In genomic region chr9:97601228-97601898, GRCh38 we compare ENCODE assay signal across 15 cellular contexts. TPM values are rescaled to one million over a fixed set of nuclear protein-coding genes. Genes with fewer than 3 reads are reported as not detected.
A peak's percentile ranks its signal among the peaks of the same experiment; 100 is the strongest.
DNase-seq lines count a peak whose midpoint lies in the region; ATAC-seq, FAIRE-seq and TF ChIP-seq lines count a peak whose summit lies in the region.
"Had no signal": no experiment of that assay in that cellular context is flagged by ENCODE, and none has a peak within 500 bp of the region (broad histone marks: within the 10 kb centered on the region; RNA-seq: fewer than 3 reads in every experiment).

No MANE protein-coding gene starts in this region.

- ATAC-seq in K562 (no peak), mucosa of descending colon (peak; percentile 72), HG03045 (IDR thresholded peaks at IDR 0.05; ENCODE audit: unreplicated experiment) (no peak)
- ATAC-seq: CD8-positive, alpha-beta T cell; GM23338 had no signal

- H3K9ac ChIP-seq in K562 (ENCODE audit: insufficient read depth in 1 of 2, low read depth in 2 of 2, low read length in 2 of 2) = no peak overlapping the region
- peak overlapping the region; percentile 2 to 80 (median 37) for H3K9ac ChIP-seq in skeletal muscle tissue (ENCODE audit: low read depth in 1 of 3, low read length in 3 of 3)

- WGBS in K562 (ENCODE audit: insufficient coverage, low coverage, missing lambda C conversion rate) = 82% methylated on average over 7 of the region's 7 CpGs

- H3K36me3 ChIP-seq in K562 (ENCODE audit: control insufficient read depth, insufficient read depth, low read length) = peaks cover 81% of the 10 kb centered on the region
- H3K36me3 ChIP-seq in left ventricle myocardium inferior = peaks cover 69% of the 10 kb centered on the region
- peaks cover 5% of the 10 kb centered on the region for H3K36me3 ChIP-seq in mucosa of descending colon (ENCODE audit: low read depth)
- H3K36me3 ChIP-seq in skeletal muscle tissue (ENCODE audit: control insufficient read depth in 3 of 3, insufficient read depth in 3 of 3, low read length in 3 of 3) = peaks cover 30 to 51% (median 42%) of the 10 kb centered on the region in 3 donors

- TF ChIP-seq RAD21 in K562 (CRISPR knock-in tag; conservative IDR thresholded peaks at IDR 0.05 in 1 of 2, IDR thresholded peaks at IDR 0.05 in 1 of 2) = no peak

- no peak overlapping the region for H3K27ac ChIP-seq in K562 (ENCODE audit: extremely low read depth, low read depth, low read length)
- H3K27ac ChIP-seq in left ventricle myocardium inferior (replicated peaks) = peak overlapping the region; percentile 87
- peak overlapping the region; percentile 79 for H3K27ac ChIP-seq in skeletal muscle tissue (ENCODE audit: low read depth, low read length)

- no peaks in the 10 kb centered on the region for H4K20me1 ChIP-seq in K562 (replicated peaks; ENCODE audit: control insufficient read depth, insufficient read depth, low read length)

- TF ChIP-seq CTCF in K562 (IDR thresholded peaks at IDR 0.05 in 2 of 3, conservative IDR thresholded peaks at IDR 0.05 in 1 of 3; ENCODE audit: insufficient read depth in 2 of 3, low read depth in 1 of 3, low read length in 3 of 3) (no peak), left ventricle myocardium inferior (IDR thresholded peaks at IDR 0.05; ENCODE audit: borderline replicate concordance) (no peak), mucosa of descending colon (IDR thresholded peaks at IDR 0.05) (no peak)

- no peaks in the 10 kb centered on the region for H3K9me3 ChIP-seq in K562 (replicated peaks; ENCODE audit: control insufficient read depth, insufficient read depth, low read depth, low read length)
- H3K9me3 ChIP-seq in left ventricle myocardium inferior (replicated peaks) = no peaks in the 10 kb centered on the region
- no peaks in the 10 kb centered on the region for H3K9me3 ChIP-seq in mucosa of descending colon
- H3K9me3 ChIP-seq in skeletal muscle tissue (ENCODE audit: control insufficient read depth in 3 of 3, low read length in 3 of 3) = no peaks in the 10 kb centered on the region

- in situ Hi-C loops in K562 (cut with MboI) = loop anchor here (5.0 to 10.0 kb wide), 2 partner anchors 134 to 747 kb away; partner anchors contain the start of gene ZNF782

- no peak for DNase-seq in K562 (ENCODE audit: extremely low read depth in 1 of 4, low spot score in 3 of 4)
- DNase-seq in left ventricle myocardium inferior = no peak
- DNase-seq in mucosa of descending colon = no peak
- no peak for DNase-seq in OCI-M1 (lab: John Stamatoyannopoulos, UW)
- no peak for DNase-seq in effector CD4-positive, alpha-beta T cell
- no peak for DNase-seq in UCSD-AML1 (lab: John Stamatoyannopoulos, UW; ENCODE audit: unreplicated experiment)
- DNase-seq: CD8-positive, alpha-beta T cell; COR-L47; DND-41; GDM1; H7 had no signal

- H3K79me2 ChIP-seq in K562 (ENCODE audit: control insufficient read depth, insufficient read depth, low read length) = no peaks in the 10 kb centered on the region

- H3K27me3 ChIP-seq in K562 (ENCODE audit: control insufficient read depth in 2 of 2, insufficient read depth in 2 of 2, low read length in 2 of 2) (no peaks in the 10 kb centered on the region), left ventricle myocardium inferior (ENCODE audit: low read depth) (no peaks in the 10 kb centered on the region), skeletal muscle tissue (ENCODE audit: control insufficient read depth in 3 of 3, insufficient read depth in 3 of 3, low read length in 3 of 3) (no peaks in the 10 kb centered on the region)

- H3K4me1 ChIP-seq in K562 (replicated peaks in 1 of 2; ENCODE audit: control insufficient read depth in 2 of 2, insufficient read depth in 2 of 2, low read length in 2 of 2) (peaks cover 0 to 6% of the 10 kb centered on the region in 2 experiments; a peak in 3 of 5 replicates), left ventricle myocardium inferior (peaks cover 64% of the 10 kb centered on the region), mucosa of descending colon (ENCODE audit: low read depth) (peaks cover 6% of the 10 kb centered on the region), skeletal muscle tissue (ENCODE audit: control insufficient read depth in 3 of 3, insufficient read depth in 3 of 3, low read length in 3 of 3) (peaks cover 65 to 83% (median 78%) of the 10 kb centered on the region in 3 donors)

- H3K4me3 ChIP-seq in K562 (no peak overlapping the region), left ventricle myocardium inferior (no peak overlapping the region), mucosa of descending colon (no peak overlapping the region), skeletal muscle tissue (ENCODE audit: low read length in 3 of 3) (peak overlapping the region; percentile 21 to 49 (median 36))
- H3K4me3 ChIP-seq: GM23338 had no signal

- BruUV-seq in K562 (replicated peaks; lab: Mats Ljungman, UMichigan) = no TSS peak

- intact Hi-C loops in K562 (cut with micrococcal nuclease) (no loop called here), left ventricle myocardium inferior (cut with micrococcal nuclease) (no loop called here), mucosa of descending colon (cut with DNase I, micrococcal nuclease) (loop anchor here in 1 of 2 donors (10.0 kb wide), 1 partner anchor 127 kb away; no protein-coding TSS in a partner anchor)

- no peak overlapping the region for H3K4me2 ChIP-seq in K562 (ENCODE audit: insufficient read depth, low read length)
- H3K4me2 ChIP-seq: GM23338 had no signal

- no peak for TF ChIP-seq EP300 in K562 (IDR thresholded peaks at IDR 0.05; ENCODE audit: low read length)

- peaks cover 3% of the 10 kb centered on the region for H3K9me1 ChIP-seq in K562 (ENCODE audit: control insufficient read depth, insufficient read depth, low read length)

- H2AFZ ChIP-seq in K562 (ENCODE audit: low read depth, low read length) = no peak overlapping the region
- H2AFZ ChIP-seq: GM23338 had no signal

- CTCF ChIA-PET in K562 (lab: Yijun Ruan, JAX; ENCODE audit: low intra/inter-chr PET ratio) = no interaction called here

- no peak for FAIRE-seq in K562 (lab: Jason Lieb, UNC)
- FAIRE-seq: GM12892 had no signal

- POLR2A ChIA-PET in K562 (lab: Yijun Ruan, JAX) = interaction anchor here (1.0 to 1.5 kb wide), 3 partner anchors 9 to 138 kb away, joined by 3 to 5 read pairs (median 4); no protein-coding TSS in a partner anchor

- TF ChIP-seq POLR2A in K562 (conservative IDR thresholded peaks at IDR 0.05) = no peak

TF ChIP-seq in K562, 482 proteins besides CTCF, POLR2A, EP300 and RAD21:
- 0 out of 2 replicates have a peak, but pooled peaks have one; percentile 13 for TF ChIP-seq POLR2AphosphoS5 (IDR thresholded peaks at IDR 0.05; ENCODE audit: control insufficient read depth, insufficient read depth, low read depth, low read length)
- TF ChIP-seq FOXA1 (IDR thresholded peaks at IDR 0.05; ENCODE audit: borderline replicate concordance) = no peak

RNA-seq across cellular contexts. Expression of gene TSTD2, which starts 31.8 kb away (rescaled TPM):
- 45.9 and 90.8 TPM in 2 replicates for total RNA-seq in K562 (2011; cell fraction: chromatin; rRNA removed; ENCODE audit: low replicate concordance)
- 25.0 and 29.2 TPM in 2 replicates for total RNA-seq in K562 (2011; cell fraction: nucleolus; rRNA removed)
- 43.0 and 55.8 TPM in 2 replicates for total RNA-seq in K562 (2011; cell fraction: nucleoplasm; rRNA removed)
- total RNA-seq in K562 (2014; rRNA removed) (16.8 and 16.9 TPM in 2 replicates), K562 (2014; rRNA removed; fragmentation: Illumina TruSeq; extraction: Trizol) (14.8 and 15.8 TPM in 2 replicates), K562 (2015; rRNA removed; fragmentation: Illumina TruSeq; extraction: Trizol) (13.9 and 14.2 TPM in 2 replicates), K562 (2021) (20.0 and 20.4 TPM in 2 replicates), left ventricle myocardium inferior (24.5 TPM), mucosa of descending colon (10 to 100 TPM; 18.8 to 28.2 (median 26.6) TPM), skeletal muscle tissue (21.4 TPM)
- polyA plus RNA-seq in K562 (2011; rRNA removed) (36.7 and 37.0 TPM in 2 replicates), K562 (2014; fragmentation: Illumina TruSeq; extraction: Trizol) (18.6 and 22.2 TPM in 2 replicates), K562 (2014; fragmentation: Nextera tagmentation; extraction: Ambion mirVana) (10 to 100 TPM; 10.1 to 19.0 TPM), K562 (2014; rRNA removed) (20.6 and 20.9 TPM in 2 replicates)
- 17.5 and 22.9 TPM in 2 replicates for polyA plus RNA-seq in K562 (2011; cell fraction: cytosol; rRNA removed)
- 47.0 and 54.9 TPM in 2 replicates for polyA plus RNA-seq in K562 (2011; cell fraction: nucleus; rRNA removed)
- 11.8 and 18.5 TPM in 2 replicates for polyA plus RNA-seq in K562 (2012)
- polyA minus RNA-seq in K562 (2011; rRNA and poly(A)+ RNA removed) = 32.6 and 36.5 TPM in 2 replicates
- polyA minus RNA-seq in K562 (2011; cell fraction: cytosol; rRNA and poly(A)+ RNA removed) = 15.0 and 17.8 TPM in 2 replicates
- polyA minus RNA-seq in K562 (2011; cell fraction: nucleus; rRNA and poly(A)+ RNA removed) = 19.5 and 34.8 TPM in 2 replicates

RNA-seq across cellular contexts. Expression of gene NCBP1, which starts 32.3 kb away (rescaled TPM):
- 50.3 and 119 TPM in 2 replicates for total RNA-seq in K562 (2011; cell fraction: chromatin; rRNA removed; ENCODE audit: low replicate concordance)
- total RNA-seq in K562 (2011; cell fraction: nucleolus; rRNA removed) = 30.9 and 32.9 TPM in 2 replicates
- total RNA-seq in K562 (2011; cell fraction: nucleoplasm; rRNA removed) = 50.1 and 77.7 TPM in 2 replicates
- total RNA-seq in K562 (2014; rRNA removed) (47.5 and 56.2 TPM in 2 replicates), K562 (2014; rRNA removed; fragmentation: Illumina TruSeq; extraction: Trizol) (62.3 and 67.2 TPM in 2 replicates), K562 (2015; rRNA removed; fragmentation: Illumina TruSeq; extraction: Trizol) (52.8 and 57.5 TPM in 2 replicates), K562 (2021) (59.6 and 60.2 TPM in 2 replicates), left ventricle myocardium inferior (22.5 TPM), mucosa of descending colon (10 to 100 TPM; 29.0 to 37.0 (median 36.9) TPM), skeletal muscle tissue (50.1 TPM)
- polyA plus RNA-seq in K562 (2011; rRNA removed) (51.4 and 69.7 TPM in 2 replicates), K562 (2014; fragmentation: Illumina TruSeq; extraction: Trizol) (55.7 and 64.6 TPM in 2 replicates), K562 (2014; fragmentation: Nextera tagmentation; extraction: Ambion mirVana) (10 to 100 TPM; 29.4 to 37.1 TPM), K562 (2014; rRNA removed) (41.7 and 55.5 TPM in 2 replicates)
- polyA plus RNA-seq in K562 (2011; cell fraction: cytosol; rRNA removed) = 15.0 and 20.9 TPM in 2 replicates
- 45.1 and 51.8 TPM in 2 replicates for polyA plus RNA-seq in K562 (2011; cell fraction: nucleus; rRNA removed)
- 36.5 and 42.5 TPM in 2 replicates for polyA plus RNA-seq in K562 (2012)
- 76.3 and 88.4 TPM in 2 replicates for polyA minus RNA-seq in K562 (2011; rRNA and poly(A)+ RNA removed)
- polyA minus RNA-seq in K562 (2011; cell fraction: cytosol; rRNA and poly(A)+ RNA removed) = 23.4 and 31.7 TPM in 2 replicates
- 36.9 and 68.3 TPM in 2 replicates for polyA minus RNA-seq in K562 (2011; cell fraction: nucleus; rRNA and poly(A)+ RNA removed)

Comparison
In these comparisons a context has a peak if more than half of its experiments do, and no peak if none do; other contexts are left out.
1. H3K4me3 ChIP-seq: peak in skeletal muscle tissue (3 of 3); none in K562 (single experiment), left ventricle myocardium inferior (single experiment) and mucosa of descending colon (single experiment).
2. H3K9ac ChIP-seq: peak in skeletal muscle tissue (3 of 3); none in K562 (0 of 2).